ENCODE assay signal across 12 cellular contexts in the genomic region with DNA sequence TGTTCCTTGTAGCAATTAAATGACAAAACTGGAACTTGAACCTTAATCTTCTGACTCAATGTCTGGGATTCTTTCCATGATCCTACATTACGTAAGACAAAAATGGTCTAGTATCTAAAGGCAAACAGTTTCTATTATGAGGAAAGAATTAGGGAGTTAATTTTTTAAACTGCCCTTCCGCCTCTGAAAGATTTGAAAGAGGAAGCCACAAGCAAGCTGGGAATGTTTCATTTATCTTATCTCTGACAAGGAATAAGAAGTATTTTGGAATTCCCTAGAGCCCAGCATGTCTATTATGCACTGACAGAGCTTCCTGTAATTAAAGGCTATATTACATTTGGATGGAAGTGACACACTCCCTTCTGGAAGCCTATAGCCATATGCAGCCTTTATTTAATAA.
DNase-seq lines count a peak whose midpoint lies in the region; ATAC-seq and TF ChIP-seq lines count a peak whose summit lies in the region.
"Had no signal": no experiment of that assay in that cellular context is flagged by ENCODE, and none has a peak within 500 bp of the region (broad histone marks: within the 10 kb centered on the region; RNA-seq: fewer than 3 reads in every experiment).

No MANE protein-coding gene starts in this region.

- no peaks in the 10 kb centered on the region for H3K4me1 ChIP-seq in fibroblast of lung (ENCODE audit: control insufficient read depth, extremely low read depth, insufficient read depth, low read length)
- H3K4me1 ChIP-seq: gastrocnemius medialis had no signal

- H4K20me1 ChIP-seq in fibroblast of lung (ENCODE audit: control insufficient read depth, extremely low read depth, insufficient read depth, low read length), result no peaks in the 10 kb centered on the region

- H3K36me3 ChIP-seq in fibroblast of lung (ENCODE audit: control insufficient read depth, insufficient read depth, low read length), result no peaks in the 10 kb centered on the region
- H3K36me3 ChIP-seq: gastrocnemius medialis had no signal

- H3K9ac ChIP-seq in fibroblast of lung (ENCODE audit: insufficient read depth, low read length), result no peak overlapping the region

- no peak for TF ChIP-seq CTCF in fibroblast of lung (conservative IDR thresholded peaks at IDR 0.05 in 1 of 2, IDR thresholded peaks at IDR 0.05 in 1 of 2; ENCODE audit: low read depth in 1 of 2, low read length in 2 of 2)

- no peak for ATAC-seq in GM21515 (IDR thresholded peaks at IDR 0.05; ENCODE audit: unreplicated experiment)
- ATAC-seq: gastrocnemius medialis, K562 had no signal

- H3K27me3 ChIP-seq in fibroblast of lung (ENCODE audit: control insufficient read depth, insufficient read depth, low read length), result no peaks in the 10 kb centered on the region
- H3K27me3 ChIP-seq: gastrocnemius medialis had no signal

- no peak overlapping the region for H3K4me2 ChIP-seq in fibroblast of lung (ENCODE audit: extremely low read depth, insufficient read depth, low read length)

- H3K27ac ChIP-seq in fibroblast of lung (ENCODE audit: insufficient read depth, low read length), result no peak overlapping the region
- H3K27ac ChIP-seq: gastrocnemius medialis, skin epidermis had no signal

- no peak overlapping the region for H2AFZ ChIP-seq in fibroblast of lung (ENCODE audit: low read length)

- no peaks in the 10 kb centered on the region for H3K9me3 ChIP-seq in fibroblast of lung (ENCODE audit: control insufficient read depth, insufficient read depth, low read depth, low read length)
- H3K9me3 ChIP-seq: gastrocnemius medialis had no signal

- peak; percentile 78 for DNase-seq in EL
- peak; percentile 88 for DNase-seq in RPMI7951 (ENCODE audit: low read depth)
- DNase-seq in fibroblast of lung (ENCODE audit: low read depth in 2 of 2), result peak; percentile 42 to 98
- peak; percentile 64 for DNase-seq in non-pigmented ciliary epithelial cell (ENCODE audit: low read depth)
- DNase-seq in RPMI8226, result no peak
- DNase-seq in T-helper 1 cell, result no peak
- no peak for DNase-seq in NCI-H2196 treated with DMSO at 0.1 percent for 48 hours (lab: John Stamatoyannopoulos, UW; ENCODE audit: unreplicated experiment)
- DNase-seq: activated CD4-positive, alpha-beta memory T cell treated with anti-CD3 and anti-CD28 coated beads, Interleukin-2, amount 10 ng/mL, durations not matched to agents 7 days and 5 days; gastrocnemius medialis had no signal

- H3K79me2 ChIP-seq in fibroblast of lung (ENCODE audit: control insufficient read depth, insufficient read depth, low read length), result no peaks in the 10 kb centered on the region

- H3K4me3 ChIP-seq in fibroblast of lung (replicated peaks in 1 of 4; ENCODE audit: control extremely low read depth in 1 of 4, insufficient read depth in 1 of 4, low read depth in 3 of 4, low read length in 4 of 4), result no peak overlapping the region
- H3K4me3 ChIP-seq: gastrocnemius medialis, K562, skin epidermis had no signal

Comparison
In these comparisons a context has a peak if more than half of its experiments do, and no peak if none do; other contexts are left out.
1. DNase-seq: peak in EL (single experiment), RPMI7951 (single experiment), fibroblast of lung (2 of 2) and non-pigmented ciliary epithelial cell (single experiment); none in RPMI8226 (single experiment), T-helper 1 cell (0 of 5) and NCI-H2196 treated with DMSO at 0.1 percent for 48 hours (single experiment).